ENCODE assay signal across 1 cellular context in the genomic region with DNA sequence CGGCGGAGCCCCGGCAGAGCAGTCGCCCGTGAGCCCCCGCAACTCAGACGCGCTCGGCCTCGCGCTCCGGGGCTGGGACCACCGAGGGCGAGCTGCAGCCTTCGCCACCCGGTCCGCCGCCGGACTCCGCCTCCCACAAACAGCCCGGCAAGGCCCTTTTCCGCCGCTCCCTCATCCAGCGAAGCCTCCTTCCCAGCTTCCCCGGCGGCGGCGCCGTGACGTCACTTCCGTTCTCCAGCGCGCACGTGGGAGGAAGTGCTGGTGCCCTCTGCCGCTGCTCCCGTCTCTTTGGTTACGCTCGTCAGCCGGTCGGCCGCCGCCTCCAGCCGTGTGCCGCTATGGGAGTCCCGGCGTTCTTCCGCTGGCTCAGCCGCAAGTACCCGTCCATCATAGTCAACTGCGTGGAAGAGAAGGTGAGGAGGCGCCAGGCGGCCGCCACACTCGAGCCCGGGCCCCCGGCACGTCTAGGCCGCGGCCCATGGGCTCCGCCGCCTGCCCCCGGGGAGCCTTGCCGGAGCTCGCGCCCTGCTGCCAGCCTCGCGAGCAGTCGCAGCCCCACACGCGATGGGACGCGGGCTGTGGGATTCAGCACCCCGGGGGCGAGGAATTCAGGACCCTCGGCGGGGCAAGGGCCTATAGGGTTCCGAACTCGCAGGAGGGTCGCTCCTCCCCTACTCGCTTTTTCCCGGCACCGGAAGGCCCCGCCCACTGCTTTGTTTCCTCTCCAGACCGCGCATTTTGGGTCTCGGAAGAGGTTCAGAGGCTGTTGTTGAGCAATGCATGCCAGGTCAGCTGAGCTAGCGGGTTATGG.
TF ChIP-seq lines count a peak whose summit lies in the region.

A gene with protein sequence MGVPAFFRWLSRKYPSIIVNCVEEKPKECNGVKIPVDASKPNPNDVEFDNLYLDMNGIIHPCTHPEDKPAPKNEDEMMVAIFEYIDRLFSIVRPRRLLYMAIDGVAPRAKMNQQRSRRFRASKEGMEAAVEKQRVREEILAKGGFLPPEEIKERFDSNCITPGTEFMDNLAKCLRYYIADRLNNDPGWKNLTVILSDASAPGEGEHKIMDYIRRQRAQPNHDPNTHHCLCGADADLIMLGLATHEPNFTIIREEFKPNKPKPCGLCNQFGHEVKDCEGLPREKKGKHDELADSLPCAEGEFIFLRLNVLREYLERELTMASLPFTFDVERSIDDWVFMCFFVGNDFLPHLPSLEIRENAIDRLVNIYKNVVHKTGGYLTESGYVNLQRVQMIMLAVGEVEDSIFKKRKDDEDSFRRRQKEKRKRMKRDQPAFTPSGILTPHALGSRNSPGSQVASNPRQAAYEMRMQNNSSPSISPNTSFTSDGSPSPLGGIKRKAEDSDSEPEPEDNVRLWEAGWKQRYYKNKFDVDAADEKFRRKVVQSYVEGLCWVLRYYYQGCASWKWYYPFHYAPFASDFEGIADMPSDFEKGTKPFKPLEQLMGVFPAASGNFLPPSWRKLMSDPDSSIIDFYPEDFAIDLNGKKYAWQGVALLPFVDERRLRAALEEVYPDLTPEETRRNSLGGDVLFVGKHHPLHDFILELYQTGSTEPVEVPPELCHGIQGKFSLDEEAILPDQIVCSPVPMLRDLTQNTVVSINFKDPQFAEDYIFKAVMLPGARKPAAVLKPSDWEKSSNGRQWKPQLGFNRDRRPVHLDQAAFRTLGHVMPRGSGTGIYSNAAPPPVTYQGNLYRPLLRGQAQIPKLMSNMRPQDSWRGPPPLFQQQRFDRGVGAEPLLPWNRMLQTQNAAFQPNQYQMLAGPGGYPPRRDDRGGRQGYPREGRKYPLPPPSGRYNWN (plus strand): TSS at position 271 of the 811 bp plus-strand sequence. CDS start 68 bp downstream, at position 339.

TF ChIP-seq in GM12878, 131 proteins besides CTCF, POLR2A, EP300 and RAD21 (continued from another document and continues in another):
- TF ChIP-seq, protein P1, sequence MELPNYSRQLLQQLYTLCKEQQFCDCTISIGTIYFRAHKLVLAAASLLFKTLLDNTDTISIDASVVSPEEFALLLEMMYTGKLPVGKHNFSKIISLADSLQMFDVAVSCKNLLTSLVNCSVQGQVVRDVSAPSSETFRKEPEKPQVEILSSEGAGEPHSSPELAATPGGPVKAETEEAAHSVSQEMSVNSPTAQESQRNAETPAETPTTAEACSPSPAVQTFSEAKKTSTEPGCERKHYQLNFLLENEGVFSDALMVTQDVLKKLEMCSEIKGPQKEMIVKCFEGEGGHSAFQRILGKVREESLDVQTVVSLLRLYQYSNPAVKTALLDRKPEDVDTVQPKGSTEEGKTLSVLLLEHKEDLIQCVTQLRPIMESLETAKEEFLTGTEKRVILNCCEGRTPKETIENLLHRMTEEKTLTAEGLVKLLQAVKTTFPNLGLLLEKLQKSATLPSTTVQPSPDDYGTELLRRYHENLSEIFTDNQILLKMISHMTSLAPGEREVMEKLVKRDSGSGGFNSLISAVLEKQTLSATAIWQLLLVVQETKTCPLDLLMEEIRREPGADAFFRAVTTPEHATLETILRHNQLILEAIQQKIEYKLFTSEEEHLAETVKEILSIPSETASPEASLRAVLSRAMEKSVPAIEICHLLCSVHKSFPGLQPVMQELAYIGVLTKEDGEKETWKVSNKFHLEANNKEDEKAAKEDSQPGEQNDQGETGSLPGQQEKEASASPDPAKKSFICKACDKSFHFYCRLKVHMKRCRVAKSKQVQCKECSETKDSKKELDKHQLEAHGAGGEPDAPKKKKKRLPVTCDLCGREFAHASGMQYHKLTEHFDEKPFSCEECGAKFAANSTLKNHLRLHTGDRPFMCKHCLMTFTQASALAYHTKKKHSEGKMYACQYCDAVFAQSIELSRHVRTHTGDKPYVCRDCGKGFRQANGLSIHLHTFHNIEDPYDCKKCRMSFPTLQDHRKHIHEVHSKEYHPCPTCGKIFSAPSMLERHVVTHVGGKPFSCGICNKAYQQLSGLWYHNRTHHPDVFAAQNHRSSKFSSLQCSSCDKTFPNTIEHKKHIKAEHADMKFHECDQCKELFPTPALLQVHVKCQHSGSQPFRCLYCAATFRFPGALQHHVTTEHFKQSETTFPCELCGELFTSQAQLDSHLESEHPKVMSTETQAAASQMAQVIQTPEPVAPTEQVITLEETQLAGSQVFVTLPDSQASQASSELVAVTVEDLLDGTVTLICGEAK (IDR thresholded peaks at IDR 0.05; ENCODE audit: borderline replicate concordance) = peak; percentile 90
- TF ChIP-seq POU2F2 (IDR thresholded peaks at IDR 0.05; ENCODE audit: borderline replicate concordance, low read depth, low read length) (peak; percentile 66; the same call in 2 of the 3 replicates), WRNIP1 (IDR thresholded peaks at IDR 0.05; ENCODE audit: borderline replicate concordance, low read depth, low read length) (no peak), EED (IDR thresholded peaks at IDR 0.05; ENCODE audit: low read depth) (peak; percentile 76), HDAC2 (IDR thresholded peaks at IDR 0.05) (no peak), SIN3A (IDR thresholded peaks at IDR 0.05; ENCODE audit: low read depth, low read length) (peak; percentile 95), CEBPB (IDR thresholded peaks at IDR 0.05; ENCODE audit: borderline replicate concordance in 1 of 2, low read depth in 2 of 2, low read length in 2 of 2) (peak in 1 of 2 experiments; percentile 64; a peak in 2 of 4 replicates), SPI1 (IDR thresholded peaks at IDR 0.05; ENCODE audit: borderline replicate concordance, insufficient read depth, low read depth, low read length) (peak; percentile 83), PML (IDR thresholded peaks at IDR 0.05; ENCODE audit: low read length) (peak; percentile 75; the same call in 1 of the 2 replicates), KDM1A (IDR thresholded peaks at IDR 0.05; ENCODE audit: borderline replicate concordance) (no peak), SP1 (IDR thresholded peaks at IDR 0.05; ENCODE audit: low read depth, low read length) (no peak), RBBP5 (conservative IDR thresholded peaks at IDR 0.05) (no peak), LARP7 (IDR thresholded peaks at IDR 0.05) (peak; percentile 90), ZZZ3 (IDR thresholded peaks at IDR 0.05; ENCODE audit: control insufficient read depth, insufficient read length, low read depth) (no peak), PBX3 (IDR thresholded peaks at IDR 0.05; ENCODE audit: insufficient replicate concordance, low read depth, low read length) (no peak), MYB (IDR thresholded peaks at IDR 0.05; ENCODE audit: borderline replicate concordance, low read depth, low read length) (no peak), NFXL1 (IDR thresholded peaks at IDR 0.05; ENCODE audit: borderline replicate concordance) (no peak), STAT1 (conservative IDR thresholded peaks at IDR 0.05) (0 out of 2 replicates have a peak, but pooled peaks have one; percentile 78), SIX5 (IDR thresholded peaks at IDR 0.05; ENCODE audit: low read depth, low read length, severe bottlenecking) (peak; percentile 34), BHLHE40 (IDR thresholded peaks at IDR 0.05; ENCODE audit: borderline replicate concordance in 1 of 2, low read depth in 2 of 2, low read length in 1 of 2) (peak; percentile 83 to 90), ZNF592 (IDR thresholded peaks at IDR 0.05) (no peak), CHD1 (IDR thresholded peaks at IDR 0.05; ENCODE audit: low read depth, low read length) (no peak), SREBF1 (IDR thresholded peaks at IDR 0.05; ENCODE audit: low read length) (no peak)
- TF ChIP-seq, protein P2, sequence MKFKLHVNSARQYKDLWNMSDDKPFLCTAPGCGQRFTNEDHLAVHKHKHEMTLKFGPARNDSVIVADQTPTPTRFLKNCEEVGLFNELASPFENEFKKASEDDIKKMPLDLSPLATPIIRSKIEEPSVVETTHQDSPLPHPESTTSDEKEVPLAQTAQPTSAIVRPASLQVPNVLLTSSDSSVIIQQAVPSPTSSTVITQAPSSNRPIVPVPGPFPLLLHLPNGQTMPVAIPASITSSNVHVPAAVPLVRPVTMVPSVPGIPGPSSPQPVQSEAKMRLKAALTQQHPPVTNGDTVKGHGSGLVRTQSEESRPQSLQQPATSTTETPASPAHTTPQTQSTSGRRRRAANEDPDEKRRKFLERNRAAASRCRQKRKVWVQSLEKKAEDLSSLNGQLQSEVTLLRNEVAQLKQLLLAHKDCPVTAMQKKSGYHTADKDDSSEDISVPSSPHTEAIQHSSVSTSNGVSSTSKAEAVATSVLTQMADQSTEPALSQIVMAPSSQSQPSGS (IDR thresholded peaks at IDR 0.05; ENCODE audit: low read length) = peak; percentile 32; the same call in 1 of the 2 replicates
- TF ChIP-seq, protein P3, sequence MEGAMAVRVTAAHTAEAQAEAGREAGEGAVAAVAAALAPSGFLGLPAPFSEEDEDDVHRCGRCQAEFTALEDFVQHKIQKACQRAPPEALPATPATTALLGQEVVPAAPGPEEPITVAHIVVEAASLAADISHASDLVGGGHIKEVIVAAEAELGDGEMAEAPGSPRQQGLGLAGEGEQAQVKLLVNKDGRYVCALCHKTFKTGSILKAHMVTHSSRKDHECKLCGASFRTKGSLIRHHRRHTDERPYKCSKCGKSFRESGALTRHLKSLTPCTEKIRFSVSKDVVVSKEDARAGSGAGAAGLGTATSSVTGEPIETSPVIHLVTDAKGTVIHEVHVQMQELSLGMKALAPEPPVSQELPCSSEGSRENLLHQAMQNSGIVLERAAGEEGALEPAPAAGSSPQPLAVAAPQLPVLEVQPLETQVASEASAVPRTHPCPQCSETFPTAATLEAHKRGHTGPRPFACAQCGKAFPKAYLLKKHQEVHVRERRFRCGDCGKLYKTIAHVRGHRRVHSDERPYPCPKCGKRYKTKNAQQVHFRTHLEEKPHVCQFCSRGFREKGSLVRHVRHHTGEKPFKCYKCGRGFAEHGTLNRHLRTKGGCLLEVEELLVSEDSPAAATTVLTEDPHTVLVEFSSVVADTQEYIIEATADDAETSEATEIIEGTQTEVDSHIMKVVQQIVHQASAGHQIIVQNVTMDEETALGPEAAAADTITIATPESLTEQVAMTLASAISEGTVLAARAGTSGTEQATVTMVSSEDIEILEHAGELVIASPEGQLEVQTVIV (IDR thresholded peaks at IDR 0.05; ENCODE audit: borderline replicate concordance, partially characterized antibody) = peak; percentile 73
- TF ChIP-seq, protein P4, sequence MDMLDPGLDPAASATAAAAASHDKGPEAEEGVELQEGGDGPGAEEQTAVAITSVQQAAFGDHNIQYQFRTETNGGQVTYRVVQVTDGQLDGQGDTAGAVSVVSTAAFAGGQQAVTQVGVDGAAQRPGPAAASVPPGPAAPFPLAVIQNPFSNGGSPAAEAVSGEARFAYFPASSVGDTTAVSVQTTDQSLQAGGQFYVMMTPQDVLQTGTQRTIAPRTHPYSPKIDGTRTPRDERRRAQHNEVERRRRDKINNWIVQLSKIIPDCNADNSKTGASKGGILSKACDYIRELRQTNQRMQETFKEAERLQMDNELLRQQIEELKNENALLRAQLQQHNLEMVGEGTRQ (IDR thresholded peaks at IDR 0.05; ENCODE audit: borderline replicate concordance, low read depth, low read length) = peak; percentile 85
- TF ChIP-seq, protein P5, sequence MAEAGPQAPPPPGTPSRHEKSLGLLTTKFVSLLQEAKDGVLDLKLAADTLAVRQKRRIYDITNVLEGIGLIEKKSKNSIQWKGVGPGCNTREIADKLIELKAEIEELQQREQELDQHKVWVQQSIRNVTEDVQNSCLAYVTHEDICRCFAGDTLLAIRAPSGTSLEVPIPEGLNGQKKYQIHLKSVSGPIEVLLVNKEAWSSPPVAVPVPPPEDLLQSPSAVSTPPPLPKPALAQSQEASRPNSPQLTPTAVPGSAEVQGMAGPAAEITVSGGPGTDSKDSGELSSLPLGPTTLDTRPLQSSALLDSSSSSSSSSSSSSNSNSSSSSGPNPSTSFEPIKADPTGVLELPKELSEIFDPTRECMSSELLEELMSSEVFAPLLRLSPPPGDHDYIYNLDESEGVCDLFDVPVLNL (IDR thresholded peaks at IDR 0.05; ENCODE audit: low read depth, low read length) = 0 out of 2 replicates have a peak, but pooled peaks have one; percentile 27
- TF ChIP-seq, protein P6, sequence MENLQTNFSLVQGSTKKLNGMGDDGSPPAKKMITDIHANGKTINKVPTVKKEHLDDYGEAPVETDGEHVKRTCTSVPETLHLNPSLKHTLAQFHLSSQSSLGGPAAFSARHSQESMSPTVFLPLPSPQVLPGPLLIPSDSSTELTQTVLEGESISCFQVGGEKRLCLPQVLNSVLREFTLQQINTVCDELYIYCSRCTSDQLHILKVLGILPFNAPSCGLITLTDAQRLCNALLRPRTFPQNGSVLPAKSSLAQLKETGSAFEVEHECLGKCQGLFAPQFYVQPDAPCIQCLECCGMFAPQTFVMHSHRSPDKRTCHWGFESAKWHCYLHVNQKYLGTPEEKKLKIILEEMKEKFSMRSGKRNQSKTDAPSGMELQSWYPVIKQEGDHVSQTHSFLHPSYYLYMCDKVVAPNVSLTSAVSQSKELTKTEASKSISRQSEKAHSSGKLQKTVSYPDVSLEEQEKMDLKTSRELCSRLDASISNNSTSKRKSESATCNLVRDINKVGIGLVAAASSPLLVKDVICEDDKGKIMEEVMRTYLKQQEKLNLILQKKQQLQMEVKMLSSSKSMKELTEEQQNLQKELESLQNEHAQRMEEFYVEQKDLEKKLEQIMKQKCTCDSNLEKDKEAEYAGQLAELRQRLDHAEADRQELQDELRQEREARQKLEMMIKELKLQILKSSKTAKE (IDR thresholded peaks at IDR 0.05; ENCODE audit: low read depth, poor library complexity, severe bottlenecking) = no peak
